8 cellular contexts compared by ENCODE assay signal in genomic region chrX:48539345-48540014, GRCh38. TPM values are rescaled to one million over a fixed set of nuclear protein-coding genes. Genes with fewer than 3 reads are reported as not detected.
DNase-seq lines count a peak whose midpoint lies in the region; ATAC-seq and TF ChIP-seq lines count a peak whose summit lies in the region.

TBC1D25 (plus strand) TSS chrX:48539714; CDS start chrX:48539798, 84 bp downstream.

- peaks cover 24% of the 10 kb centered on the region for H3K4me1 Mint-ChIP-seq in dendritic cell treated with granulocyte-macrophage colony-stimulating factor and Interleukin-4, amounts not matched to agents 40 ng/mL and 50 ng/mL, for 4 days (ENCODE audit: low read depth)

- H3K4me3 Mint-ChIP-seq in dendritic cell treated with granulocyte-macrophage colony-stimulating factor and Interleukin-4, amounts not matched to agents 40 ng/mL and 50 ng/mL, for 4 days: peak within 1 kb of the TSS; percentile 94

- no peaks in the 10 kb centered on the region for H3K27me3 ChIP-seq in left lung

- no peaks in the 10 kb centered on the region for H3K9me3 ChIP-seq in left lung

- intact Hi-C loops in dendritic cell treated with granulocyte-macrophage colony-stimulating factor and Interleukin-4, amounts not matched to agents 40 ng/mL and 50 ng/mL, for 4 days (cut with micrococcal nuclease): loop anchor here (1.0 to 2.0 kb wide), 3 partner anchors 35 to 63 kb away; partner anchors contain the start of genes FTSJ1, RBM3 and WDR13
- intact Hi-C loops in left lung (cut with DNase I): no loop called here

- H3K36me3 Mint-ChIP-seq in dendritic cell treated with granulocyte-macrophage colony-stimulating factor and Interleukin-4, amounts not matched to agents 40 ng/mL and 50 ng/mL, for 4 days (ENCODE audit: low read depth): peaks cover 36% of the 10 kb centered on the region

- peak; percentile 42 to 96 (median 84) for DNase-seq in C1 segment of cervical spinal cord (lab: John Stamatoyannopoulos, UW)
- DNase-seq in NCI-H748 (lab: John Stamatoyannopoulos, UW; ENCODE audit: unreplicated experiment): peak; percentile 98
- peak; percentile 83 to 94 for DNase-seq in activated CD4-positive, alpha-beta T cell treated with anti-CD3 and anti-CD28 coated beads, Interleukin-2, amount 50 U/mL, for 24 hours (ENCODE audit: low read depth in 1 of 2, low spot score in 1 of 2)
- DNase-seq in left lung: peak; percentile 96 to 97
- peak; percentile 87 to 90 for DNase-seq in stimulated activated CD4-positive, alpha-beta T cell treated with anti-CD3 and anti-CD28 coated beads, Interleukin-2, amount 100 ng/mL, for 48 hours

- H3K4me3 ChIP-seq in left lung: peak within 1 kb of the TSS; percentile 55 to 66

- peaks cover 0 to 10% of the 10 kb centered on the region in 2 donors for H3K4me1 ChIP-seq in left lung

- peak; percentile 68 for ATAC-seq in GM19328 (IDR thresholded peaks at IDR 0.05; ENCODE audit: unreplicated experiment)
- peak; percentile 45 for ATAC-seq in HG03558 (IDR thresholded peaks at IDR 0.05; ENCODE audit: extremely low read depth, unreplicated experiment)
- ATAC-seq in left lung: peak; percentile 95

- H3K9me3 Mint-ChIP-seq in dendritic cell treated with granulocyte-macrophage colony-stimulating factor and Interleukin-4, amounts not matched to agents 40 ng/mL and 50 ng/mL, for 4 days: no peaks in the 10 kb centered on the region

- H3K36me3 ChIP-seq in left lung: peaks cover 0 to 3% of the 10 kb centered on the region in 2 donors

- peak within 1 kb of the TSS; percentile 81 to 89 for H3K27ac ChIP-seq in left lung

- TF ChIP-seq CTCF in left lung (IDR thresholded peaks at IDR 0.05): no peak

- H3K27me3 Mint-ChIP-seq in dendritic cell treated with granulocyte-macrophage colony-stimulating factor and Interleukin-4, amounts not matched to agents 40 ng/mL and 50 ng/mL, for 4 days: no peaks in the 10 kb centered on the region

- peak within 1 kb of the TSS; percentile 93 for H3K27ac Mint-ChIP-seq in dendritic cell treated with granulocyte-macrophage colony-stimulating factor and Interleukin-4, amounts not matched to agents 40 ng/mL and 50 ng/mL, for 4 days

RNA-seq across cellular contexts. Expression of gene TBC1D25, which starts in this region (rescaled TPM):
- total RNA-seq in left lung: 10 to 100 TPM; 11.8 to 15.2 TPM

Comparison
In these comparisons a context has a peak if more than half of its experiments do, and no peak if none do; other contexts are left out.
1. Peak in every context shown above with its lines: DNase-seq, ATAC-seq, H3K4me3 ChIP-seq and H3K27ac ChIP-seq.
2. ATAC-seq: peak in every context shown above with its lines; median percentile 95 in left lung; 68 in GM19328; 45 in HG03558.